In genomic region chr5:109826426-109826825, GRCh38 we compare ENCODE assay signal across 20 cellular contexts.
DNase-seq lines count a peak whose midpoint lies in the region; TF ChIP-seq lines count a peak whose summit lies in the region.
"Had no signal": no experiment of that assay in that cellular context is flagged by ENCODE, and none has a peak within 500 bp of the region (broad histone marks: within the 10 kb centered on the region; RNA-seq: fewer than 3 reads in every experiment).

No MANE protein-coding gene starts in this region.

- H3K27me3 ChIP-seq in breast epithelium (no peaks in the 10 kb centered on the region), smooth muscle cell (ENCODE audit: low read depth) (no peaks in the 10 kb centered on the region), SJCRH30 (no peaks in the 10 kb centered on the region)

- intact Hi-C loops in MCF 10A (cut with micrococcal nuclease) = loop anchor here (5.0 kb wide), 1 partner anchor 134 kb away; no protein-coding TSS in a partner anchor
- intact Hi-C loops in breast epithelium (cut with DNase I; ENCODE audit: low total_unique reads) = no loop called here

- BruUV-seq in MCF 10A (replicated peaks; lab: Mats Ljungman, UMichigan) = no TSS peak

- H3K36me3 Mint-ChIP-seq in MCF 10A (ENCODE audit: insufficient read depth, unreplicated experiment) = peaks cover 33% of the 10 kb centered on the region
- H3K36me3 Mint-ChIP-seq in endothelial cell (ENCODE audit: low read depth, unreplicated experiment) = peaks cover 14% of the 10 kb centered on the region

- no peak overlapping the region for H2AFZ ChIP-seq in smooth muscle cell (ENCODE audit: low read depth)

- CTCF ChIA-PET in MCF 10A (lab: Yijun Ruan, JAX) = interaction anchor here (0.7 kb wide), 1 partner anchor 876 kb away, joined by 3 read pairs; no protein-coding TSS in a partner anchor

- H3K9me3 Mint-ChIP-seq in MCF 10A (ENCODE audit: unreplicated experiment) (no peaks in the 10 kb centered on the region), endothelial cell (ENCODE audit: unreplicated experiment) (no peaks in the 10 kb centered on the region)
- H3K9me3 Mint-ChIP-seq: CD4-positive, alpha-beta memory T cell; effector memory CD8-positive, alpha-beta T cell had no signal

- TF ChIP-seq CTCF in MCF 10A (IDR thresholded peaks at IDR 0.05; ENCODE audit: unreplicated experiment) = no peak
- TF ChIP-seq CTCF in breast epithelium (IDR thresholded peaks at IDR 0.05) = no peak
- no peak for TF ChIP-seq CTCF in smooth muscle cell (IDR thresholded peaks at IDR 0.05; ENCODE audit: borderline replicate concordance, insufficient read depth, poor library complexity, severe bottlenecking)
- TF ChIP-seq CTCF in endothelial cell (IDR thresholded peaks at IDR 0.05; ENCODE audit: unreplicated experiment) = no peak

- peaks cover 8% of the 10 kb centered on the region for H3F3A ChIP-seq in smooth muscle cell (ENCODE audit: low read depth)

- peak overlapping the region; percentile 71 for H3K27ac Mint-ChIP-seq in MCF 10A (ENCODE audit: low read depth, unreplicated experiment)
- H3K27ac Mint-ChIP-seq in endothelial cell (ENCODE audit: unreplicated experiment) = no peak overlapping the region
- H3K27ac Mint-ChIP-seq: effector memory CD8-positive, alpha-beta T cell; memory B cell had no signal

- H3K79me2 ChIP-seq in smooth muscle cell (ENCODE audit: low read depth) = no peaks in the 10 kb centered on the region

- no peak overlapping the region for H3K4me2 ChIP-seq in smooth muscle cell

- POLR2A ChIA-PET in MCF 10A (lab: Yijun Ruan, JAX) = interaction anchor here (0.7 to 0.9 kb wide), 2 partner anchors 12 to 222 kb away, joined by 3 to 4 read pairs; no protein-coding TSS in a partner anchor

- DNase-seq in MCF 10A (ENCODE audit: unreplicated experiment) = peak; percentile 55
- DNase-seq in breast epithelium (ENCODE audit: low spot score in 2 of 2) = no peak
- DNase-seq in amniotic epithelial cell (ENCODE audit: low read depth) = peak; percentile 95
- peak; percentile 30 for DNase-seq in glomerular visceral epithelial cell (ENCODE audit: extremely low spot score)
- DNase-seq in smooth muscle cell (lab: John Stamatoyannopoulos, UW; ENCODE audit: unreplicated experiment) = no peak
- no peak for DNase-seq in UCSD-AML1 (lab: John Stamatoyannopoulos, UW; ENCODE audit: unreplicated experiment)
- DNase-seq in endothelial cell (ENCODE audit: low spot score) = no peak
- no peak for DNase-seq in SJCRH30
- DNase-seq: 8988T; activated CD4-positive, CD25-positive, alpha-beta regulatory T cell treated with anti-CD3 and anti-CD28 coated beads, Interleukin-2, amount 50 U/mL, for 72 hours; AML-193; CD4-positive, alpha-beta memory T cell; DMS 273 treated with DMSO at 0.1 percent for 48 hours; effector memory CD8-positive, alpha-beta T cell; NCI-H187 treated with DMSO at 0.1 percent for 48 hours; NCI-H526 treated with DMSO at 0.1 percent for 48 hours; stimulated activated CD4-positive, alpha-beta T cell treated with anti-CD3 and anti-CD28 coated beads, Interleukin-1b, Interleukin-23, amount 100 ng/mL, for 48 hours had no signal

- no peaks in the 10 kb centered on the region for H3K9me3 ChIP-seq in breast epithelium
- no peaks in the 10 kb centered on the region for H3K9me3 ChIP-seq in smooth muscle cell (replicated peaks; ENCODE audit: low read depth)
- H3K9me3 ChIP-seq in SJCRH30 (replicated peaks) = no peaks in the 10 kb centered on the region
- H3K9me3 ChIP-seq: prostate gland had no signal

- 64% methylated on average over 6 of the region's 6 CpGs for WGBS in smooth muscle cell (ENCODE audit: low lambda C conversion rate)

- H3K4me1 Mint-ChIP-seq in MCF 10A (ENCODE audit: insufficient read depth, unreplicated experiment) (peaks cover 24% of the 10 kb centered on the region), endothelial cell (ENCODE audit: unreplicated experiment) (peaks cover 8% of the 10 kb centered on the region)
- H3K4me1 Mint-ChIP-seq: memory B cell had no signal

- H3K36me3 ChIP-seq in breast epithelium (no peaks in the 10 kb centered on the region), smooth muscle cell (ENCODE audit: low read depth) (peaks cover 8% of the 10 kb centered on the region), SJCRH30 (peaks cover 48% of the 10 kb centered on the region)
- H3K36me3 ChIP-seq: prostate gland had no signal

- no peak for TF ChIP-seq POLR2A in breast epithelium (IDR thresholded peaks at IDR 0.05)

- H3K4me3 ChIP-seq in breast epithelium (no peak overlapping the region), smooth muscle cell (no peak overlapping the region), SJCRH30 (no peak overlapping the region)
- H3K4me3 ChIP-seq: coronary artery, prostate gland had no signal

- no peaks in the 10 kb centered on the region for H3K4me1 ChIP-seq in breast epithelium
- H3K4me1 ChIP-seq in smooth muscle cell (ENCODE audit: low read depth) = peaks cover 6% of the 10 kb centered on the region
- peaks cover 9% of the 10 kb centered on the region for H3K4me1 ChIP-seq in SJCRH30
- H3K4me1 ChIP-seq: prostate gland had no signal

- H3K4me3 Mint-ChIP-seq in MCF 10A (ENCODE audit: unreplicated experiment) = no peak overlapping the region
- H3K4me3 Mint-ChIP-seq in endothelial cell (ENCODE audit: unreplicated experiment) = no peak overlapping the region
- H3K4me3 Mint-ChIP-seq: CD4-positive, alpha-beta memory T cell; effector memory CD8-positive, alpha-beta T cell; memory B cell had no signal

- H4K20me1 ChIP-seq in smooth muscle cell (ENCODE audit: low read depth) = no peaks in the 10 kb centered on the region

- H3K27me3 Mint-ChIP-seq in MCF 10A (ENCODE audit: insufficient read depth, unreplicated experiment) (no peaks in the 10 kb centered on the region), endothelial cell (ENCODE audit: unreplicated experiment) (no peaks in the 10 kb centered on the region)
- H3K27me3 Mint-ChIP-seq: CD4-positive, alpha-beta memory T cell; effector memory CD8-positive, alpha-beta T cell; memory B cell had no signal

- H3K9ac ChIP-seq in smooth muscle cell (ENCODE audit: low read depth) = no peak overlapping the region

- H3K27ac ChIP-seq in breast epithelium (no peak overlapping the region), smooth muscle cell (ENCODE audit: low read depth) (peak overlapping the region; percentile 37), SJCRH30 (no peak overlapping the region)
- H3K27ac ChIP-seq: coronary artery, prostate gland had no signal

Comparison
In these comparisons a context has a peak if more than half of its experiments do, and no peak if none do; other contexts are left out.
1. DNase-seq: peak in MCF 10A (single experiment), amniotic epithelial cell (single experiment) and glomerular visceral epithelial cell (single experiment); none in breast epithelium (0 of 2), smooth muscle cell (single experiment), UCSD-AML1 (single experiment), endothelial cell (single experiment) and SJCRH30 (0 of 2).